ENCODE assay signal across 13 cellular contexts in the genomic region with DNA sequence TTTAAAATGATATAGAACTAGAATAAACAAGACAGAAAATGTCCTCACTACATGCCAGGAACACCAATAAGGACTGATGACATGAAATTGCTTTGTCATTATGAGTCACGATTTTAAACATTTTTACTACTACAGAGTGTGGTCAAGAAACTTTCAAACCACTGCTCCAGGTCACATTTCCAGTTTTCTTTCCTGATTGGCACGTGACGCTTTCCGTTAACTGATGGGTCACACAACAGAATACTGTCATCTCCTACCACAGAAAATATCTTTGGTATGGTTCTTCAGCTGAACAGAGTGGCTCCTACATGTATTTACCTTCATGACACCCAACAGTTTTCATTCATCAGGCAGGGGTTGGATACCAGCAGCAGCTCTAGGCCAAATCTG.
A peak's percentile ranks its signal among the peaks of the same experiment; 100 is the strongest.
DNase-seq lines count a peak whose midpoint lies in the region; ATAC-seq and TF ChIP-seq lines count a peak whose summit lies in the region.
"Had no signal": no experiment of that assay in that cellular context is flagged by ENCODE, and none has a peak within 500 bp of the region (broad histone marks: within the 10 kb centered on the region; RNA-seq: fewer than 3 reads in every experiment).

No MANE protein-coding gene starts in this region.

- no peak overlapping the region for H3K4me3 ChIP-seq in NB4 (ENCODE audit: low read depth, low read length)
- no peak overlapping the region for H3K4me3 ChIP-seq in colonic mucosa
- H3K4me3 ChIP-seq in osteoblast (ENCODE audit: insufficient read depth, low read length) = no peak overlapping the region
- H3K4me3 ChIP-seq: body of pancreas, gastroesophageal sphincter had no signal

- peaks cover 4% of the 10 kb centered on the region for H3K4me1 ChIP-seq in colonic mucosa
- H3K4me1 ChIP-seq in osteoblast (ENCODE audit: insufficient read depth, low read length) = peaks cover 10% of the 10 kb centered on the region
- H3K4me1 ChIP-seq: body of pancreas, gastroesophageal sphincter had no signal

- no peaks in the 10 kb centered on the region for H3K27me3 ChIP-seq in colonic mucosa
- H3K27me3 ChIP-seq in osteoblast (ENCODE audit: insufficient read depth, low read length) = no peaks in the 10 kb centered on the region
- H3K27me3 ChIP-seq: body of pancreas, gastroesophageal sphincter had no signal

- no peak for TF ChIP-seq CTCF in NB4 (IDR thresholded peaks at IDR 0.05; ENCODE audit: low read depth, low read length)
- no peak for TF ChIP-seq CTCF in colonic mucosa (IDR thresholded peaks at IDR 0.05)
- no peak for TF ChIP-seq CTCF in osteoblast (IDR thresholded peaks at IDR 0.05; ENCODE audit: extremely low read depth, low read depth, low read length)

- no peaks in the 10 kb centered on the region for H3K9me3 Mint-ChIP-seq in activated T-cell treated with anti-CD3 and anti-CD28 coated beads, Interleukin-2, amount 50 U/mL, for 4 hours
- H3K9me3 Mint-ChIP-seq: H9 had no signal

- no peak overlapping the region for H3K9ac ChIP-seq in colonic mucosa (ENCODE audit: low read depth in 2 of 2, low read length in 2 of 2)

- no peak for ATAC-seq in activated T-cell treated with anti-CD3 and anti-CD28 coated beads, Interleukin-2, amount 50 U/mL, for 4 hours
- ATAC-seq: body of pancreas, gastroesophageal sphincter had no signal

- DNase-seq in SIG-M5 treated with dmso at 0.1 percent for 504 hours (lab: John Stamatoyannopoulos, UW; ENCODE audit: unreplicated experiment) (peak; percentile 15), SIG-M5 (lab: John Stamatoyannopoulos, UW) (no peak), NB4 (ENCODE audit: low read depth) (peak; percentile 83), colonic mucosa (no peak), osteoblast (ENCODE audit: insufficient read length, low spot score, missing footprints) (no peak), DMS153 (lab: John Stamatoyannopoulos, UW) (no peak), NCI-H1436 (lab: John Stamatoyannopoulos, UW) (no peak)
- no peak for DNase-seq in activated T-cell treated with anti-CD3 and anti-CD28 coated beads, Interleukin-2, amount 50 U/mL, for 4 hours
- DNase-seq: 8988T, body of pancreas, H9, NCI-H82 had no signal

- intact Hi-C loops in colonic mucosa (cut with DNase I) = no loop called here

- no peaks in the 10 kb centered on the region for H4K20me1 ChIP-seq in osteoblast (ENCODE audit: insufficient read depth, low read length)

- peak overlapping the region; percentile 19 for H3K4me2 ChIP-seq in osteoblast (ENCODE audit: insufficient read depth, low read length)

- TF ChIP-seq POLR2A in NB4 (IDR thresholded peaks at IDR 0.05; ENCODE audit: extremely low read depth, insufficient read length) = no peak

- H2AFZ ChIP-seq in osteoblast (ENCODE audit: low read length) = peak overlapping the region; percentile 71

- H3K27ac ChIP-seq in colonic mucosa (peak overlapping the region; percentile 36), osteoblast (ENCODE audit: low read depth, low read length) (peak overlapping the region; percentile 74)
- H3K27ac ChIP-seq: body of pancreas, gastroesophageal sphincter had no signal

- peaks cover 10% of the 10 kb centered on the region for H3K36me3 Mint-ChIP-seq in activated T-cell treated with anti-CD3 and anti-CD28 coated beads, Interleukin-2, amount 50 U/mL, for 4 hours (ENCODE audit: insufficient read depth)

- peaks cover 2% of the 10 kb centered on the region for H3K4me1 Mint-ChIP-seq in activated T-cell treated with anti-CD3 and anti-CD28 coated beads, Interleukin-2, amount 50 U/mL, for 4 hours (ENCODE audit: low read depth)

- H3K79me2 ChIP-seq in osteoblast (ENCODE audit: insufficient read depth, low read length) = peaks cover 23% of the 10 kb centered on the region

- H3K36me3 ChIP-seq in colonic mucosa (no peaks in the 10 kb centered on the region), osteoblast (ENCODE audit: insufficient read depth, low read length) (peaks cover 11% of the 10 kb centered on the region)

- H3K4me3 Mint-ChIP-seq in activated T-cell treated with anti-CD3 and anti-CD28 coated beads, Interleukin-2, amount 50 U/mL, for 4 hours = no peak overlapping the region
- H3K4me3 Mint-ChIP-seq: H9 had no signal

- no peaks in the 10 kb centered on the region for H3K27me3 Mint-ChIP-seq in activated T-cell treated with anti-CD3 and anti-CD28 coated beads, Interleukin-2, amount 50 U/mL, for 4 hours (ENCODE audit: low read depth)

- H3K9me3 ChIP-seq in colonic mucosa = no peaks in the 10 kb centered on the region
- no peaks in the 10 kb centered on the region for H3K9me3 ChIP-seq in osteoblast (ENCODE audit: low read depth, low read length)
- H3K9me3 ChIP-seq: body of pancreas, gastroesophageal sphincter had no signal

Comparison
In these comparisons a context has a peak if more than half of its experiments do, and no peak if none do; other contexts are left out.
1. DNase-seq: peak in SIG-M5 treated with dmso at 0.1 percent for 504 hours (single experiment) and NB4 (single experiment); none in SIG-M5 (single experiment), colonic mucosa (single experiment), osteoblast (single experiment), DMS153 (single experiment), activated T-cell treated with anti-CD3 and anti-CD28 coated beads, Interleukin-2, amount 50 U/mL, for 4 hours (single experiment) and NCI-H1436 (single experiment).